Comparison of ENCODE assay signal across 2 cellular contexts in the genomic region with DNA sequence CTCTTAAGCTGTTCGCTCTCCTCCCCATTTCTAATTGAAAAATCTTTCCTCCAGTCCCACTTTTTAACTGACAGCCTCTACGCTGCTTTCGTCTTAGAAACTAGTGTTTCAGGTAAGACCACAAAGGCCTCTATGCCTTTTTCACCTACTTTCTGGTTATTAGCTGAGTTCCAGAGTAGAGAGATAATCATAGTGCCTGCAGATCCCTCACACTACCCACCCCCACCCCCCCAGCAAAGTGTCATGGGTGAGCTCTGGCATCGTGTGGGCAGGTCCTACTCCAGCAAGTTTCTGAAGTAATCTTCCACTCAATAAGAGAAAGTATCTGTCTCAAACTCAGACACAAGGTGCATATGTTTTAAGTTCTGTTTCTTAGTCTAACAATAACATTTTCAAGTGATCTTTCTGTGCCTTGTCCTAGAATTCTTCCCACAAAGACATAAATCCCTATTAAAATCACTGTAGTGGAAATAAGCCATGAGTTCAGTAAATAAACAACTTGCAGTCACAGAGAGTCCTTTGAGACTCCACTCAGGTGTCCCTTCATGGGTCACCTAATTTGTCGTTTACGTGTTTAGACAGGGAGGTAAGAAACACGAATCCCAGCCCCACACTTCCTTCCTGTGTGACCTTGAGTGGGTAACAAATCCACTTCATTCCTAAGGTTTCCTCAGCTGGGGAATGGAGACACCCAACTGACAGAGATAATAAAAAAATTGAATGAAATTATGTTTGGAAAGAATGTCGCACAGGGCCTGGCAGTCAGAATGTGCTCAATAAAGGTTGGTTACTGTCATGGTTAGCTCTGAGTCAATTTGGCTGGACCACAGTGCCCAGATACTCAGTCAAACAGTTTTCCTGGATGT.
TF ChIP-seq lines count a peak whose summit lies in the region.

No MANE protein-coding gene starts in this region.

TF ChIP-seq in HEK293, 187 proteins besides CTCF, POLR2A, EP300 and RAD21 (continues in another document):
- TF ChIP-seq ZNF510 (tag by site-specific recombination; IDR thresholded peaks at IDR 0.05; ENCODE audit: insufficient replicate concordance) (no peak), ZNF529 (tag by site-specific recombination; IDR thresholded peaks at IDR 0.05; ENCODE audit: insufficient replicate concordance) (no peak), ZNF792 (tag by site-specific recombination; IDR thresholded peaks at IDR 0.05) (no peak), ZEB2 (tag by site-specific recombination; IDR thresholded peaks at IDR 0.05) (0 out of 2 replicates have a peak, but pooled peaks have one; percentile 53), KLF10 (tag by site-specific recombination; IDR thresholded peaks at IDR 0.05) (no peak), ZNF211 (tag by site-specific recombination; IDR thresholded peaks at IDR 0.05; ENCODE audit: low read depth) (no peak), ZFHX2 (tag by site-specific recombination; conservative IDR thresholded peaks at IDR 0.05) (0 out of 2 replicates have a peak, but pooled peaks have one; percentile 22), ZNF596 (tag by site-specific recombination; IDR thresholded peaks at IDR 0.05) (peak; percentile 16; the same call in 1 of the 2 replicates), ZSCAN30 (tag by site-specific recombination; IDR thresholded peaks at IDR 0.05) (peak; percentile 56; the same call in 1 of the 2 replicates), ZNF514 (tag by site-specific recombination; IDR thresholded peaks at IDR 0.05) (no peak), SALL2 (tag by site-specific recombination; IDR thresholded peaks at IDR 0.05; ENCODE audit: borderline replicate concordance) (no peak), KLF16 (tag by site-specific recombination; IDR thresholded peaks at IDR 0.05) (no peak), ZNF223 (tag by site-specific recombination; IDR thresholded peaks at IDR 0.05) (no peak), HOXA7 (CRISPR knock-in tag; IDR thresholded peaks at IDR 0.05; ENCODE audit: borderline replicate concordance) (no peak), ZNF433 (tag by site-specific recombination; IDR thresholded peaks at IDR 0.05; ENCODE audit: low read depth) (no peak), ZNF629 (tag by site-specific recombination; IDR thresholded peaks at IDR 0.05) (0 out of 2 replicates have a peak, but pooled peaks have one; percentile 58), TCF7L2 (IDR thresholded peaks at IDR 0.05; ENCODE audit: borderline replicate concordance, low read depth, low read length) (no peak), SETDB1 (IDR thresholded peaks at IDR 0.05; ENCODE audit: insufficient read length, low read length) (no peak), ZNF561 (tag by site-specific recombination; IDR thresholded peaks at IDR 0.05; ENCODE audit: borderline replicate concordance) (peak; percentile 62; the same call in 1 of the 2 replicates), ZBTB17 (tag by site-specific recombination; IDR thresholded peaks at IDR 0.05) (0 out of 2 replicates have a peak, but pooled peaks have one; percentile 18), ZNF768 (tag by site-specific recombination; IDR thresholded peaks at IDR 0.05) (no peak)
- TF ChIP-seq, protein P1, sequence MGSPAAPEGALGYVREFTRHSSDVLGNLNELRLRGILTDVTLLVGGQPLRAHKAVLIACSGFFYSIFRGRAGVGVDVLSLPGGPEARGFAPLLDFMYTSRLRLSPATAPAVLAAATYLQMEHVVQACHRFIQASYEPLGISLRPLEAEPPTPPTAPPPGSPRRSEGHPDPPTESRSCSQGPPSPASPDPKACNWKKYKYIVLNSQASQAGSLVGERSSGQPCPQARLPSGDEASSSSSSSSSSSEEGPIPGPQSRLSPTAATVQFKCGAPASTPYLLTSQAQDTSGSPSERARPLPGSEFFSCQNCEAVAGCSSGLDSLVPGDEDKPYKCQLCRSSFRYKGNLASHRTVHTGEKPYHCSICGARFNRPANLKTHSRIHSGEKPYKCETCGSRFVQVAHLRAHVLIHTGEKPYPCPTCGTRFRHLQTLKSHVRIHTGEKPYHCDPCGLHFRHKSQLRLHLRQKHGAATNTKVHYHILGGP (tag by site-specific recombination; IDR thresholded peaks at IDR 0.05): peak; percentile 74
- TF ChIP-seq, protein P2, sequence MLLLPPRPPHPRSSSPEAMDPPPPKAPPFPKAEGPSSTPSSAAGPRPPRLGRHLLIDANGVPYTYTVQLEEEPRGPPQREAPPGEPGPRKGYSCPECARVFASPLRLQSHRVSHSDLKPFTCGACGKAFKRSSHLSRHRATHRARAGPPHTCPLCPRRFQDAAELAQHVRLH (tag by site-specific recombination; IDR thresholded peaks at IDR 0.05): 0 out of 2 replicates have a peak, but pooled peaks have one; percentile 21
- TF ChIP-seq, protein P3, sequence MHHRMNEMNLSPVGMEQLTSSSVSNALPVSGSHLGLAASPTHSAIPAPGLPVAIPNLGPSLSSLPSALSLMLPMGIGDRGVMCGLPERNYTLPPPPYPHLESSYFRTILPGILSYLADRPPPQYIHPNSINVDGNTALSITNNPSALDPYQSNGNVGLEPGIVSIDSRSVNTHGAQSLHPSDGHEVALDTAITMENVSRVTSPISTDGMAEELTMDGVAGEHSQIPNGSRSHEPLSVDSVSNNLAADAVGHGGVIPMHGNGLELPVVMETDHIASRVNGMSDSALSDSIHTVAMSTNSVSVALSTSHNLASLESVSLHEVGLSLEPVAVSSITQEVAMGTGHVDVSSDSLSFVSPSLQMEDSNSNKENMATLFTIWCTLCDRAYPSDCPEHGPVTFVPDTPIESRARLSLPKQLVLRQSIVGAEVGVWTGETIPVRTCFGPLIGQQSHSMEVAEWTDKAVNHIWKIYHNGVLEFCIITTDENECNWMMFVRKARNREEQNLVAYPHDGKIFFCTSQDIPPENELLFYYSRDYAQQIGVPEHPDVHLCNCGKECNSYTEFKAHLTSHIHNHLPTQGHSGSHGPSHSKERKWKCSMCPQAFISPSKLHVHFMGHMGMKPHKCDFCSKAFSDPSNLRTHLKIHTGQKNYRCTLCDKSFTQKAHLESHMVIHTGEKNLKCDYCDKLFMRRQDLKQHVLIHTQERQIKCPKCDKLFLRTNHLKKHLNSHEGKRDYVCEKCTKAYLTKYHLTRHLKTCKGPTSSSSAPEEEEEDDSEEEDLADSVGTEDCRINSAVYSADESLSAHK (tag by site-specific recombination; IDR thresholded peaks at IDR 0.05): peak; percentile 51; the same call in 1 of the 2 replicates
- TF ChIP-seq, protein P4, sequence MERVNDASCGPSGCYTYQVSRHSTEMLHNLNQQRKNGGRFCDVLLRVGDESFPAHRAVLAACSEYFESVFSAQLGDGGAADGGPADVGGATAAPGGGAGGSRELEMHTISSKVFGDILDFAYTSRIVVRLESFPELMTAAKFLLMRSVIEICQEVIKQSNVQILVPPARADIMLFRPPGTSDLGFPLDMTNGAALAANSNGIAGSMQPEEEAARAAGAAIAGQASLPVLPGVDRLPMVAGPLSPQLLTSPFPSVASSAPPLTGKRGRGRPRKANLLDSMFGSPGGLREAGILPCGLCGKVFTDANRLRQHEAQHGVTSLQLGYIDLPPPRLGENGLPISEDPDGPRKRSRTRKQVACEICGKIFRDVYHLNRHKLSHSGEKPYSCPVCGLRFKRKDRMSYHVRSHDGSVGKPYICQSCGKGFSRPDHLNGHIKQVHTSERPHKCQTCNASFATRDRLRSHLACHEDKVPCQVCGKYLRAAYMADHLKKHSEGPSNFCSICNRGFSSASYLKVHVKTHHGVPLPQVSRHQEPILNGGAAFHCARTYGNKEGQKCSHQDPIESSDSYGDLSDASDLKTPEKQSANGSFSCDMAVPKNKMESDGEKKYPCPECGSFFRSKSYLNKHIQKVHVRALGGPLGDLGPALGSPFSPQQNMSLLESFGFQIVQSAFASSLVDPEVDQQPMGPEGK (tag by site-specific recombination; IDR thresholded peaks at IDR 0.05): peak; percentile 40; the same call in 1 of the 2 replicates

TF ChIP-seq in HepG2, 621 proteins besides CTCF, POLR2A, EP300 and RAD21:
- TF ChIP-seq YY1 (IDR thresholded peaks at IDR 0.05; ENCODE audit: insufficient read depth, insufficient replicate concordance, low read depth, low read length): no peak
- TF ChIP-seq PHF20 (CRISPR knock-in tag; IDR thresholded peaks at IDR 0.05): no peak
- TF ChIP-seq, protein P5, sequence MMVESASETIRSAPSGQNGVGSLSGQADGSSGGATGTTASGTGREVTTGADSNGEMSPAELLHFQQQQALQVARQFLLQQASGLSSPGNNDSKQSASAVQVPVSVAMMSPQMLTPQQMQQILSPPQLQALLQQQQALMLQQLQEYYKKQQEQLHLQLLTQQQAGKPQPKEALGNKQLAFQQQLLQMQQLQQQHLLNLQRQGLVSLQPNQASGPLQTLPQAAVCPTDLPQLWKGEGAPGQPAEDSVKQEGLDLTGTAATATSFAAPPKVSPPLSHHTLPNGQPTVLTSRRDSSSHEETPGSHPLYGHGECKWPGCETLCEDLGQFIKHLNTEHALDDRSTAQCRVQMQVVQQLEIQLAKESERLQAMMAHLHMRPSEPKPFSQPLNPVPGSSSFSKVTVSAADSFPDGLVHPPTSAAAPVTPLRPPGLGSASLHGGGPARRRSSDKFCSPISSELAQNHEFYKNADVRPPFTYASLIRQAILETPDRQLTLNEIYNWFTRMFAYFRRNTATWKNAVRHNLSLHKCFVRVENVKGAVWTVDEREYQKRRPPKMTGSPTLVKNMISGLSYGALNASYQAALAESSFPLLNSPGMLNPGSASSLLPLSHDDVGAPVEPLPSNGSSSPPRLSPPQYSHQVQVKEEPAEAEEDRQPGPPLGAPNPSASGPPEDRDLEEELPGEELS (CRISPR knock-in tag; IDR thresholded peaks at IDR 0.05): no peak
- no peak for TF ChIP-seq ATF7-NPFF (CRISPR knock-in tag; IDR thresholded peaks at IDR 0.05; ENCODE audit: low read depth)
- TF ChIP-seq, protein P6, sequence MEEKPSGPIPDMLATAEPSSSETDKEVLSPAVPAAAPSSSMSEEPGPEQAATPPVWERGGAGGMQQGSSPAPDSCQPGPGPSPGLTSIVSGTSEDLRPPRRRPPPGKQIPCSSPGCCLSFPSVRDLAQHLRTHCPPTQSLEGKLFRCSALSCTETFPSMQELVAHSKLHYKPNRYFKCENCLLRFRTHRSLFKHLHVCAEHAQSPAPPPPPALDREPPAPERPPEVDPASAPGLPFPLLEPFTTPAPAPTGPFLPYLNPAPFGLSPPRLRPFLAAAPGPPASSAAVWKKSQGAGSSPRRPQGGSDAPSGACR (CRISPR knock-in tag; IDR thresholded peaks at IDR 0.05): no peak
- TF ChIP-seq BCL6 (CRISPR knock-in tag; IDR thresholded peaks at IDR 0.05): no peak
- no peak for TF ChIP-seq ZSCAN25 (CRISPR knock-in tag; IDR thresholded peaks at IDR 0.05)
